ENCODE assay signal across 5 cellular contexts in genomic region chr4:126086041-126086440, GRCh38.
"Had no signal": no experiment of that assay in that cellular context is flagged by ENCODE, and none has a peak within 500 bp of the region (broad histone marks: within the 10 kb centered on the region; RNA-seq: fewer than 3 reads in every experiment).

No MANE protein-coding gene starts in this region.

- FAIRE-seq: HTR-8/SVneo had no signal

- H3K4me2 ChIP-seq: KMS-11 had no signal

- H3K9ac ChIP-seq: KMS-11 had no signal

- H3K27ac ChIP-seq: HL-60, KMS-11 had no signal

- DNase-seq: KBM-7, KG1 had no signal
